ENCODE assay signal across 8 cellular contexts in genomic region chr6:44001318-44001868, GRCh38.
DNase-seq lines count a peak whose midpoint lies in the region; TF ChIP-seq lines count a peak whose summit lies in the region.

No MANE protein-coding gene starts in this region.

- H3K27ac ChIP-seq in GM23248: no peak overlapping the region

- H3K9me2 ChIP-seq in GM23248 (ENCODE audit: insufficient read depth): no peaks in the 10 kb centered on the region

- H4K20me1 ChIP-seq in GM23248 (ENCODE audit: insufficient read depth): no peaks in the 10 kb centered on the region

- H3K4me3 ChIP-seq in GM23248: no peak overlapping the region
- no peak overlapping the region for H3K4me3 ChIP-seq in fibroblast of the aortic adventitia (ENCODE audit: low read depth, low read length)

- peaks cover 11% of the 10 kb centered on the region for H3F3A ChIP-seq in GM23248 (ENCODE audit: insufficient read depth)

- H3K36me3 ChIP-seq in GM23248 (ENCODE audit: low read depth): no peaks in the 10 kb centered on the region

- no peaks in the 10 kb centered on the region for H3K79me2 ChIP-seq in GM23248 (ENCODE audit: insufficient read depth)

- DNase-seq in DMS114 treated with DMSO at 0.1 percent for 48 hours (lab: John Stamatoyannopoulos, UW; ENCODE audit: unreplicated experiment) (peak; percentile 10), GM23248 (peak; percentile 49), fibroblast of the aortic adventitia (ENCODE audit: low read depth) (no peak), SIG-M5 treated with dmso at 0.1 percent for 504 hours (lab: John Stamatoyannopoulos, UW; ENCODE audit: unreplicated experiment) (no peak), NCI-H1092 (lab: John Stamatoyannopoulos, UW) (no peak), superior temporal gyrus (ENCODE audit: extremely low spot score) (no peak)
- peak; percentile 51 for DNase-seq in stimulated activated CD8-positive, alpha-beta memory T cell treated with anti-CD3 and anti-CD28 coated beads, Interleukin-4, amount 100 ng/mL, for 48 hours

- in situ Hi-C loops in GM23248 (cut with MboI): no loop called here

- H3K4me2 ChIP-seq in GM23248 (ENCODE audit: unreplicated experiment): no peak overlapping the region

- no peak overlapping the region for H2AFZ ChIP-seq in GM23248

- no peaks in the 10 kb centered on the region for H3K9me3 ChIP-seq in GM23248 (ENCODE audit: low read depth)

- peak; percentile 40; the same call in 1 of the 2 replicates for TF ChIP-seq POLR2A in Raji (IDR thresholded peaks at IDR 0.05; ENCODE audit: insufficient read depth, low read depth, low read length)

- H3K9ac ChIP-seq in GM23248: no peak overlapping the region

- WGBS in GM23248 (ENCODE audit: low coverage in 1 of 2, low lambda C conversion rate in 2 of 2, missing lambda C conversion rate in 2 of 2), 2 experiments: 71 to 72% methylated on average over 9 to 10 of the region's 10 CpGs

- H3K27me3 ChIP-seq in GM23248 (replicated peaks; ENCODE audit: insufficient read depth): no peaks in the 10 kb centered on the region

- H3K4me1 ChIP-seq in GM23248 (ENCODE audit: insufficient read depth): peaks cover 17% of the 10 kb centered on the region

- peak; percentile 42 for TF ChIP-seq CTCF in fibroblast of the aortic adventitia (IDR thresholded peaks at IDR 0.05; ENCODE audit: insufficient read depth, low read length)

Comparison
In these comparisons a context has a peak if more than half of its experiments do, and no peak if none do; other contexts are left out.
1. DNase-seq: peak in DMS114 treated with DMSO at 0.1 percent for 48 hours (single experiment), GM23248 (single experiment) and stimulated activated CD8-positive, alpha-beta memory T cell treated with anti-CD3 and anti-CD28 coated beads, Interleukin-4, amount 100 ng/mL, for 48 hours (single experiment); none in fibroblast of the aortic adventitia (single experiment), SIG-M5 treated with dmso at 0.1 percent for 504 hours (single experiment), NCI-H1092 (single experiment) and superior temporal gyrus (single experiment).